Comparison of ENCODE assay signal across 20 cellular contexts in genomic region chr9:92444841-92445240, GRCh38. TPM values are rescaled to one million over a fixed set of nuclear protein-coding genes. Genes with fewer than 3 reads are reported as not detected.
DNase-seq lines count a peak whose midpoint lies in the region; ATAC-seq, FAIRE-seq and TF ChIP-seq lines count a peak whose summit lies in the region.
"Had no signal": no experiment of that assay in that cellular context is flagged by ENCODE, and none has a peak within 500 bp of the region (broad histone marks: within the 10 kb centered on the region; RNA-seq: fewer than 3 reads in every experiment).

No MANE protein-coding gene starts in this region.

- H2AFZ ChIP-seq in H1 (ENCODE audit: low read length) (no peak overlapping the region), GM23338 (no peak overlapping the region)

- H3K36me3 Mint-ChIP-seq in GM23338 (ENCODE audit: low read depth), result no peaks in the 10 kb centered on the region

- peaks cover 8% of the 10 kb centered on the region for H3K4me1 Mint-ChIP-seq in GM23338

- TF ChIP-seq CTCF in BE2C (IDR thresholded peaks at IDR 0.05; ENCODE audit: low read depth, low read length) (no peak), H1 (IDR thresholded peaks at IDR 0.05; ENCODE audit: control extremely low read depth in 1 of 3, insufficient read depth in 1 of 3, low read depth in 1 of 3, low read length in 3 of 3) (no peak), GM23338 (conservative IDR thresholded peaks at IDR 0.05; ENCODE audit: low read depth in 2 of 2) (no peak)

- H3K4me2 ChIP-seq in BLaER1 (peak overlapping the region; percentile 25), H1 (ENCODE audit: insufficient read depth in 1 of 2, low read depth in 2 of 2, low read length in 2 of 2) (no peak overlapping the region), GM23338 (no peak overlapping the region)

- H3K4me3 ChIP-seq in BE2C (ENCODE audit: low read depth, low read length), result no peak overlapping the region
- no peak overlapping the region for H3K4me3 ChIP-seq in BLaER1
- H3K4me3 ChIP-seq in H1 (ENCODE audit: extremely low read depth in 1 of 4, insufficient read depth in 2 of 4, low read depth in 3 of 4, low read length in 4 of 4), result no peak overlapping the region
- no peak overlapping the region for H3K4me3 ChIP-seq in GM23338
- H3K4me3 ChIP-seq: HAP-1 had no signal

- intact Hi-C loops in cardiac septum (cut with DNase I), result no loop called here

- no peak for TF ChIP-seq POLR2A in H1 (IDR thresholded peaks at IDR 0.05; ENCODE audit: control extremely low read depth in 1 of 2, low read depth in 2 of 2, low read length in 2 of 2)

- H4K20me1 ChIP-seq in BLaER1 (peaks cover 5% of the 10 kb centered on the region; the same call in 1 of the 2 replicates), H1 (replicated peaks in 1 of 2; ENCODE audit: control insufficient read depth in 1 of 2, insufficient read depth in 2 of 2, low read length in 2 of 2) (no peaks in the 10 kb centered on the region), GM23338 (replicated peaks; ENCODE audit: insufficient read depth) (no peaks in the 10 kb centered on the region; the same call in 1 of the 2 replicates)

- no peak overlapping the region for H2BK20ac ChIP-seq in H1 (ENCODE audit: low read length)

- H3K23ac ChIP-seq in H1 (ENCODE audit: insufficient read length), result no peak overlapping the region

- DNase-seq in BE2C, result peak; percentile 25
- DNase-seq in NCI-H2171 treated with DMSO at 0.1 percent for 48 hours (lab: John Stamatoyannopoulos, UW), result peak; percentile 90
- no peak for DNase-seq in H1 (ENCODE audit: low read depth in 1 of 2, low spot score in 2 of 2)
- DNase-seq in GM23338 (ENCODE audit: low spot score), result no peak
- DNase-seq in activated CD4-positive, CD25-positive, alpha-beta regulatory T cell (lab: John Stamatoyannopoulos, UW), result no peak
- DNase-seq in cardiac septum (ENCODE audit: low spot score), result no peak
- no peak for DNase-seq in occipital lobe (lab: John Stamatoyannopoulos, UW)
- DNase-seq: ACHN, MM.1S, NCI-H1092, NCI-H1436 treated with DMSO at 0.1 percent for 48 hours, NCI-H2107, T-helper 17 cell had no signal

- CTCF ChIA-PET in H1 (lab: Charles Lee; ENCODE audit: partially characterized antibody), result interaction anchor here (2.1 kb wide), 1 partner anchor 11 kb away, joined by 9 read pairs; no protein-coding TSS in a partner anchor

- H3F3A ChIP-seq in GM23338 (replicated peaks; ENCODE audit: low read depth), result no peaks in the 10 kb centered on the region

- H4K5ac ChIP-seq in H1 (ENCODE audit: insufficient read length, low read depth, low read length), result no peak overlapping the region

- H3K56ac ChIP-seq in H1 (replicated peaks; ENCODE audit: insufficient read length, low read depth, low read length), result no peak overlapping the region

- POLR2A ChIA-PET in H1 (lab: Charles Lee; ENCODE audit: partially characterized antibody), result no interaction called here

- H3K79me2 ChIP-seq in H1 (ENCODE audit: control insufficient read depth in 1 of 2, insufficient read depth in 2 of 2, low read length in 2 of 2) (no peaks in the 10 kb centered on the region), GM23338 (replicated peaks; ENCODE audit: insufficient read depth) (no peaks in the 10 kb centered on the region)

- ATAC-seq in GM23338, result no peak
- ATAC-seq: Panc1, T-helper 17 cell had no signal

- no peaks in the 10 kb centered on the region for H3K36me3 ChIP-seq in BE2C
- H3K36me3 ChIP-seq in BLaER1, result no peaks in the 10 kb centered on the region
- no peaks in the 10 kb centered on the region for H3K36me3 ChIP-seq in H1 (ENCODE audit: control insufficient read depth in 2 of 4, insufficient read depth in 4 of 4, low read length in 3 of 4)
- H3K36me3 ChIP-seq in GM23338 (ENCODE audit: insufficient read depth), result no peaks in the 10 kb centered on the region
- H3K36me3 ChIP-seq: HAP-1 had no signal

- no peaks in the 10 kb centered on the region for H3K9me2 ChIP-seq in GM23338 (ENCODE audit: insufficient read depth)

- no peak for FAIRE-seq in H1 (lab: Jason Lieb, UNC)
- FAIRE-seq: G401.6 had no signal

- no peaks in the 10 kb centered on the region for H3K4me1 ChIP-seq in BE2C
- peaks cover 12% of the 10 kb centered on the region for H3K4me1 ChIP-seq in BLaER1
- peaks cover 0 to 2% (median 0%) of the 10 kb centered on the region in 4 experiments; a peak in 1 of 7 replicates for H3K4me1 ChIP-seq in H1 (replicated peaks in 1 of 4; ENCODE audit: control insufficient read depth in 3 of 4, insufficient read depth in 4 of 4, low read length in 3 of 4)
- H3K4me1 ChIP-seq in GM23338 (ENCODE audit: insufficient read depth), result 0 out of 2 replicates have a peak, but pooled peaks cover 8% of the 10 kb centered on the region
- H3K4me1 ChIP-seq: HAP-1 had no signal

- H3K27ac ChIP-seq in BLaER1, result no peak overlapping the region
- no peak overlapping the region for H3K27ac ChIP-seq in H1 (ENCODE audit: low read depth, low read length)
- H3K27ac ChIP-seq in GM23338 (ENCODE audit: low read depth), result no peak overlapping the region

- H3K18ac ChIP-seq in H1 (ENCODE audit: extremely low read depth, low read length), result no peak overlapping the region

- H2BK120ac ChIP-seq in H1 (replicated peaks; ENCODE audit: low read depth, low read length), result peak overlapping the region; percentile 33

- no peak overlapping the region for H2BK12ac ChIP-seq in H1 (ENCODE audit: low read depth, low read length)

- H3K4ac ChIP-seq in H1 (replicated peaks; ENCODE audit: insufficient read length, low read depth, low read length), result no peak overlapping the region

- H3K27ac Mint-ChIP-seq in GM23338, result no peak overlapping the region
- H3K27ac Mint-ChIP-seq: T-helper 17 cell had no signal

- peaks cover 5% of the 10 kb centered on the region for H3K27me3 Mint-ChIP-seq in GM23338 (ENCODE audit: insufficient read depth, low read depth, poor library complexity)
- H3K27me3 Mint-ChIP-seq: T-helper 17 cell had no signal

- H3K23me2 ChIP-seq in H1 (ENCODE audit: low read depth, low read length), result no peaks in the 10 kb centered on the region

- H3K9ac ChIP-seq in BLaER1 (no peak overlapping the region), H1 (replicated peaks in 1 of 4; ENCODE audit: extremely low read depth in 1 of 4, low read depth in 3 of 4, low read length in 3 of 4) (no peak overlapping the region; a peak in 1 of 7 replicates)

- no peaks in the 10 kb centered on the region for H3K9me3 ChIP-seq in BE2C
- no peaks in the 10 kb centered on the region; the same call in none of the 2 replicates for H3K9me3 ChIP-seq in BLaER1
- H3K9me3 ChIP-seq in H1 (ENCODE audit: insufficient read depth in 2 of 2, low read depth in 1 of 2, low read length in 1 of 2), result no peaks in the 10 kb centered on the region; a peak in 1 of 4 replicates
- H3K9me3 ChIP-seq: HAP-1 had no signal

- no peak for TF ChIP-seq EP300 in H1 (IDR thresholded peaks at IDR 0.05; ENCODE audit: borderline replicate concordance in 1 of 2, low read depth in 2 of 2, low read length in 2 of 2)

- H2BK15ac ChIP-seq in H1 (ENCODE audit: low read length), result no peak overlapping the region

- H3K9me3 Mint-ChIP-seq in GM23338, result no peaks in the 10 kb centered on the region

- WGBS in H1 (ENCODE audit: extremely low coverage in 1 of 2, insufficient coverage in 1 of 2, insufficient read length in 1 of 2, insufficient replicate concordance in 2 of 2, low coverage in 1 of 2, low lambda C conversion rate in 2 of 2, missing lambda C conversion rate in 1 of 2), 2 experiments, result 88% methylated on average over 4 of the region's 4 CpGs; no CpG with 5 or more reads in 1 of the 2 experiments

- H3K4me3 Mint-ChIP-seq in GM23338, result no peak overlapping the region
- H3K4me3 Mint-ChIP-seq: T-helper 17 cell had no signal

- no peak overlapping the region for H2BK5ac ChIP-seq in H1 (ENCODE audit: low read depth, low read length)

- no peak overlapping the region for H2AK5ac ChIP-seq in H1 (ENCODE audit: low read depth, low read length)

- no peak overlapping the region for H4K91ac ChIP-seq in H1 (replicated peaks; ENCODE audit: insufficient read length, low read length)

- H3K27me3 ChIP-seq in BE2C (no peaks in the 10 kb centered on the region), BLaER1 (no peaks in the 10 kb centered on the region), H1 (replicated peaks in 1 of 4; ENCODE audit: control insufficient read depth in 3 of 4, extremely low read depth in 1 of 4, insufficient read depth in 3 of 4, low read length in 3 of 4) (no peaks in the 10 kb centered on the region), GM23338 (ENCODE audit: insufficient read depth) (no peaks in the 10 kb centered on the region)

- H4K8ac ChIP-seq in H1 (ENCODE audit: extremely low read depth, insufficient read depth, low read length), result no peak overlapping the region

- H3K79me1 ChIP-seq in H1 (ENCODE audit: low read depth, low read length), result no peaks in the 10 kb centered on the region

- no peak for TF ChIP-seq RAD21 in H1 (IDR thresholded peaks at IDR 0.05 in 1 of 2, conservative IDR thresholded peaks at IDR 0.05 in 1 of 2; ENCODE audit: low read depth in 2 of 2, low read length in 2 of 2)

- no peak overlapping the region for H3K14ac ChIP-seq in H1 (ENCODE audit: insufficient read length)

RNA-seq across cellular contexts. Expression of gene OMD, which starts 20.6 kb away (rescaled TPM):
- polyA plus RNA-seq in BE2C (2012; ENCODE audit: insufficient read depth, insufficient read length, low read depth), result not detected
- total RNA-seq in H1 (2021; fragmentation: NEBNext Ultra II Directional; extraction: Animal tissue kit (Norgen Biotek cat#: 25700)), result not detected in 2 replicates
- not detected in 2 replicates for polyA plus RNA-seq in H1 (2011; rRNA removed)
- not detected for polyA plus RNA-seq in H1 (2011; cell fraction: cytosol; rRNA removed)
- polyA plus RNA-seq in H1 (2011; cell fraction: nucleus; rRNA removed), result not detected
- 0.06 TPM in 1 of 4 replicates, not detected in the others for polyA plus RNA-seq in H1 (2012, experiment 1 of 2)
- polyA plus RNA-seq in H1 (2012, experiment 2 of 2), result not detected
- polyA plus RNA-seq in H1 (2013, experiment 1 of 2), result not detected
- not detected for polyA plus RNA-seq in H1 (2013, experiment 2 of 2)
- polyA minus RNA-seq in H1 (2011; rRNA and poly(A)+ RNA removed), result not detected in 2 replicates
- polyA minus RNA-seq in H1 (2011; cell fraction: cytosol; rRNA and poly(A)+ RNA removed), result not detected
- polyA minus RNA-seq in H1 (2011; cell fraction: nucleus; rRNA and poly(A)+ RNA removed), result not detected
- not detected in 2 replicates for total RNA-seq in GM23338 (2014; rRNA removed; shearing (Covaris generic))
- polyA plus RNA-seq in GM23338 (2016; fragmentation: Nextera tagmentation; extraction: Ambion mirVana), result 1.1 and 1.3 TPM in 2 replicates
- 6.5 TPM for total RNA-seq in cardiac septum
- 2.5 TPM for total RNA-seq in occipital lobe
- total RNA-seq: NCI-H460, SK-MEL-5, T-helper 17 cell had no signal

RNA-seq across cellular contexts. Expression of gene ASPN, which starts 37.5 kb away (rescaled TPM):
- not detected for polyA plus RNA-seq in BE2C (2012; ENCODE audit: insufficient read depth, insufficient read length, low read depth)
- total RNA-seq in H1 (2021; fragmentation: NEBNext Ultra II Directional; extraction: Animal tissue kit (Norgen Biotek cat#: 25700)), result not detected in 2 replicates
- polyA plus RNA-seq in H1 (2011; rRNA removed) (not detected in 2 replicates), GM23338 (2016; fragmentation: Nextera tagmentation; extraction: Ambion mirVana) (0.82 and 0.99 TPM in 2 replicates)
- not detected for polyA plus RNA-seq in H1 (2011; cell fraction: cytosol; rRNA removed)
- polyA plus RNA-seq in H1 (2011; cell fraction: nucleus; rRNA removed), result not detected
- not detected in 4 replicates for polyA plus RNA-seq in H1 (2012, experiment 1 of 2)
- polyA plus RNA-seq in H1 (2012, experiment 2 of 2), result not detected
- polyA plus RNA-seq in H1 (2013, experiment 1 of 2), result not detected
- polyA plus RNA-seq in H1 (2013, experiment 2 of 2), result not detected
- not detected in 2 replicates for polyA minus RNA-seq in H1 (2011; rRNA and poly(A)+ RNA removed)
- not detected for polyA minus RNA-seq in H1 (2011; cell fraction: cytosol; rRNA and poly(A)+ RNA removed)
- not detected for polyA minus RNA-seq in H1 (2011; cell fraction: nucleus; rRNA and poly(A)+ RNA removed)
- not detected in 2 replicates for total RNA-seq in GM23338 (2014; rRNA removed; shearing (Covaris generic))
- total RNA-seq in cardiac septum (30.3 TPM), occipital lobe (7.8 TPM)
- total RNA-seq: LHCN-M2, NCI-H460, SK-MEL-5, T-helper 17 cell had no signal

RNA-seq across cellular contexts. Expression of gene OGN, which starts 40.5 kb away (rescaled TPM):
- polyA plus RNA-seq in BE2C (2012; ENCODE audit: insufficient read depth, insufficient read length, low read depth), result not detected
- not detected in 2 replicates for total RNA-seq in H1 (2021; fragmentation: NEBNext Ultra II Directional; extraction: Animal tissue kit (Norgen Biotek cat#: 25700))
- polyA plus RNA-seq in H1 (2011; rRNA removed) (not detected in 2 replicates), GM23338 (2016; fragmentation: Nextera tagmentation; extraction: Ambion mirVana) (2.2 and 2.5 TPM in 2 replicates)
- not detected for polyA plus RNA-seq in H1 (2011; cell fraction: cytosol; rRNA removed)
- polyA plus RNA-seq in H1 (2011; cell fraction: nucleus; rRNA removed), result not detected
- polyA plus RNA-seq in H1 (2012, experiment 1 of 2), result 0.05 TPM in 1 of 4 replicates, not detected in the others
- not detected for polyA plus RNA-seq in H1 (2012, experiment 2 of 2)
- not detected for polyA plus RNA-seq in H1 (2013, experiment 1 of 2)
- not detected for polyA plus RNA-seq in H1 (2013, experiment 2 of 2)
- polyA minus RNA-seq in H1 (2011; rRNA and poly(A)+ RNA removed), result not detected in 2 replicates
- polyA minus RNA-seq in H1 (2011; cell fraction: cytosol; rRNA and poly(A)+ RNA removed), result not detected
- not detected for polyA minus RNA-seq in H1 (2011; cell fraction: nucleus; rRNA and poly(A)+ RNA removed)
- not detected in 2 replicates for total RNA-seq in GM23338 (2014; rRNA removed; shearing (Covaris generic))
- total RNA-seq in cardiac septum (15.2 TPM), occipital lobe (15.1 TPM)
- total RNA-seq: LHCN-M2, NCI-H460, SK-MEL-5 had no signal

Comparison
In these comparisons a context has a peak if more than half of its experiments do, and no peak if none do; other contexts are left out.
1. DNase-seq: peak in BE2C (single experiment) and NCI-H2171 treated with DMSO at 0.1 percent for 48 hours (single experiment); none in H1 (0 of 2), GM23338 (single experiment), activated CD4-positive, CD25-positive, alpha-beta regulatory T cell (0 of 4), cardiac septum (single experiment) and occipital lobe (single experiment).
2. RNA of gene OGN, which starts 40.5 kb away (total RNA-seq): 15.2 TPM in cardiac septum (single experiment) and 15.1 TPM in occipital lobe (single experiment); not detected in H1 and not detected in GM23338; every median in the first group is over 10 times any median in the second.